ENCODE assay signal across 1 cellular context in genomic region chr10:25174461-25175230, GRCh38.
TF ChIP-seq lines count a peak whose summit lies in the region.

Gene GPR158 (plus strand): TSS chr10:25175001. CDS start chr10:25175421, 420 bp downstream.

TF ChIP-seq in HepG2, 621 proteins besides CTCF, POLR2A, EP300 and RAD21 (continued from another document and continues in another):
- 0 out of 2 replicates have a peak, but pooled peaks have one; percentile 34 for TF ChIP-seq HNF1B (CRISPR knock-in tag; IDR thresholded peaks at IDR 0.05)
- TF ChIP-seq PAXIP1 (CRISPR knock-in tag; conservative IDR thresholded peaks at IDR 0.05): no peak
- TF ChIP-seq TCF12 (IDR thresholded peaks at IDR 0.05): no peak
- TF ChIP-seq TCF12 (CRISPR knock-in tag; IDR thresholded peaks at IDR 0.05): no peak
- TF ChIP-seq LRRFIP1 (CRISPR knock-in tag; conservative IDR thresholded peaks at IDR 0.05): no peak
- TF ChIP-seq ZNF33A (CRISPR knock-in tag; IDR thresholded peaks at IDR 0.05; ENCODE audit: borderline replicate concordance): no peak
- TF ChIP-seq ZNF691 (CRISPR knock-in tag; IDR thresholded peaks at IDR 0.05; ENCODE audit: borderline replicate concordance, low read depth): peak; percentile 55; the same call in 1 of the 2 replicates
- TF ChIP-seq ARID5B (CRISPR knock-in tag; IDR thresholded peaks at IDR 0.05): peak; percentile 54
- TF ChIP-seq AGO2 (optimal IDR thresholded peaks at IDR 0.05; ENCODE audit: low read depth, low read length): no peak
- peak; percentile 39; the same call in 1 of the 2 replicates for TF ChIP-seq TEF (CRISPR knock-in tag; IDR thresholded peaks at IDR 0.05)
- no peak for TF ChIP-seq HDAC6 (IDR thresholded peaks at IDR 0.05; ENCODE audit: low read depth, low read length)
- TF ChIP-seq ZNF484 (CRISPR knock-in tag; IDR thresholded peaks at IDR 0.05; ENCODE audit: borderline replicate concordance, low read depth): no peak
- no peak for TF ChIP-seq ZBTB4 (CRISPR knock-in tag; IDR thresholded peaks at IDR 0.05; ENCODE audit: borderline replicate concordance)
- TF ChIP-seq ZNF253 (CRISPR knock-in tag; IDR thresholded peaks at IDR 0.05; ENCODE audit: borderline replicate concordance): no peak
- no peak for TF ChIP-seq ZNF552 (CRISPR knock-in tag; IDR thresholded peaks at IDR 0.05; ENCODE audit: borderline replicate concordance)
- 0 out of 2 replicates have a peak, but pooled peaks have one; percentile 49 for TF ChIP-seq ATF3 (CRISPR knock-in tag; IDR thresholded peaks at IDR 0.05)
- TF ChIP-seq HOXA3 (CRISPR knock-in tag; IDR thresholded peaks at IDR 0.05): no peak
- no peak for TF ChIP-seq RNF219 (CRISPR knock-in tag; IDR thresholded peaks at IDR 0.05)
- TF ChIP-seq ZNF512 (CRISPR knock-in tag; IDR thresholded peaks at IDR 0.05): no peak
- peak; percentile 35; the same call in 1 of the 2 replicates for TF ChIP-seq MTERF4 (CRISPR knock-in tag; IDR thresholded peaks at IDR 0.05)
- 0 out of 2 replicates have a peak, but pooled peaks have one; percentile 27 for TF ChIP-seq KDM3A (CRISPR knock-in tag; IDR thresholded peaks at IDR 0.05; ENCODE audit: low read depth)
- peak; percentile 48; the same call in 1 of the 2 replicates for TF ChIP-seq ZBTB10 (CRISPR knock-in tag; IDR thresholded peaks at IDR 0.05; ENCODE audit: borderline replicate concordance)
- TF ChIP-seq NFIB (CRISPR knock-in tag; IDR thresholded peaks at IDR 0.05; ENCODE audit: borderline replicate concordance): no peak
- no peak for TF ChIP-seq ZNF703 (CRISPR knock-in tag; IDR thresholded peaks at IDR 0.05; ENCODE audit: borderline replicate concordance)
